27 cellular contexts compared by ENCODE assay signal in genomic region chr3:179082416-179082815, GRCh38. TPM values are rescaled to one million over a fixed set of nuclear protein-coding genes. Genes with fewer than 3 reads are reported as not detected.
DNase-seq lines count a peak whose midpoint lies in the region; ATAC-seq, FAIRE-seq and TF ChIP-seq lines count a peak whose summit lies in the region.
"Had no signal": no experiment of that assay in that cellular context is flagged by ENCODE, and none has a peak within 500 bp of the region (broad histone marks: within the 10 kb centered on the region; RNA-seq: fewer than 3 reads in every experiment).

No MANE protein-coding gene starts in this region.

- H3K27ac ChIP-seq in OCI-LY3 (ENCODE audit: low read length) (no peak overlapping the region), body of pancreas (no peak overlapping the region)
- H3K27ac ChIP-seq: epithelial cell of prostate, heart left ventricle, spleen, transverse colon had no signal

- H3K27me3 ChIP-seq in OCI-LY3 (ENCODE audit: low read depth, low read length): no peaks in the 10 kb centered on the region
- H3K27me3 ChIP-seq in body of pancreas: no peaks in the 10 kb centered on the region
- H3K27me3 ChIP-seq: heart left ventricle, spleen, transverse colon had no signal

- ATAC-seq in body of pancreas: no peak
- ATAC-seq: activated CD8-positive, alpha-beta T cell treated with anti-CD3 and anti-CD28 coated beads, Interleukin-2, amount 10 ng/mL, durations not matched to agents 7 days and 5 days; CD8-positive, alpha-beta T cell; HCT116; heart left ventricle had no signal

- peak; percentile 90 for FAIRE-seq in H54 (lab: Jason Lieb, UNC)
- FAIRE-seq: G401.6, TTC549 had no signal

- no peak overlapping the region for H3K4me3 ChIP-seq in OCI-LY3 (ENCODE audit: low read length)
- H3K4me3 ChIP-seq in fibroblast of mammary gland (ENCODE audit: control insufficient read depth, low read depth, low read length): no peak overlapping the region
- no peak overlapping the region for H3K4me3 ChIP-seq in body of pancreas
- H3K4me3 ChIP-seq: heart left ventricle, lung, spleen, transverse colon had no signal

- no peak for TF ChIP-seq POLR2A in H54 (IDR thresholded peaks at IDR 0.05; ENCODE audit: low read depth, low read length)
- TF ChIP-seq POLR2A in body of pancreas (IDR thresholded peaks at IDR 0.05): no peak

- H3K36me3 ChIP-seq in OCI-LY3 (replicated peaks; ENCODE audit: low read depth, low read length): no peaks in the 10 kb centered on the region
- no peaks in the 10 kb centered on the region for H3K36me3 ChIP-seq in body of pancreas (replicated peaks in 1 of 2; ENCODE audit: insufficient read depth in 1 of 2, low read depth in 2 of 2)
- H3K36me3 ChIP-seq: heart left ventricle, spleen, transverse colon had no signal

- no peak overlapping the region for H3K4me2 ChIP-seq in OCI-LY3 (ENCODE audit: low read length)

- H3K4me1 ChIP-seq in OCI-LY3 (ENCODE audit: low read length): peaks cover 16% of the 10 kb centered on the region
- H3K4me1 ChIP-seq in body of pancreas: no peaks in the 10 kb centered on the region
- H3K4me1 ChIP-seq: heart left ventricle, spleen, transverse colon had no signal

- peak overlapping the region; percentile 5; the same call in 1 of the 2 replicates for H2AFZ ChIP-seq in OCI-LY3 (ENCODE audit: low read depth, low read length)

- intact Hi-C loops in body of pancreas (cut with DNase I): no loop called here

- H3K9ac ChIP-seq in OCI-LY3 (ENCODE audit: low read length): no peak overlapping the region

- peak; percentile 36 for DNase-seq in A172 (ENCODE audit: low spot score)
- no peak for DNase-seq in H54 (ENCODE audit: insufficient read length, low spot score)
- peak; percentile 23 for DNase-seq in fibroblast of mammary gland (ENCODE audit: low read depth)
- DNase-seq in body of pancreas: no peak
- DNase-seq in DMS79 treated with DMSO at 0.1 percent for 48 hours (lab: John Stamatoyannopoulos, UW): no peak
- DNase-seq in NCI-H187 (lab: John Stamatoyannopoulos, UW): no peak
- DNase-seq in epidermal melanocyte (ENCODE audit: insufficient read length, low spot score): no peak
- DNase-seq: activated CD4-positive, CD25-positive, alpha-beta regulatory T cell treated with anti-CD3 and anti-CD28 coated beads, Interleukin-2, amount 50 U/mL, for 72 hours; activated CD8-positive, alpha-beta T cell treated with anti-CD3 and anti-CD28 coated beads, Interleukin-2, amount 10 ng/mL, durations not matched to agents 7 days and 5 days; activated effector memory CD4-positive, alpha-beta T cell treated with anti-CD3 and anti-CD28 coated beads, Interleukin-2, amount 50 U/mL, for 16 hours; activated naive CD8-positive, alpha-beta T cell treated with anti-CD3 and anti-CD28 coated beads for 36 hours; CD8-positive, alpha-beta T cell; heart left ventricle; NCI-H1048; NCI-H1694 treated with DMSO at 0.1 percent for 48 hours; NCI-H2227 treated with DMSO at 0.1 percent for 48 hours; NCI-H69; RPMI8226; spleen; stimulated activated CD4-positive, alpha-beta T cell treated with anti-CD3 and anti-CD28 coated beads, Interleukin-2, amount 100 ng/mL, for 48 hours; transverse colon had no signal

- 67 to 70% methylated on average over 3 of the region's 3 CpGs for WGBS in body of pancreas, 2 donors

- TF ChIP-seq CTCF in OCI-LY3 (IDR thresholded peaks at IDR 0.05; ENCODE audit: low read depth, low read length) (no peak), fibroblast of mammary gland (conservative IDR thresholded peaks at IDR 0.05; ENCODE audit: control insufficient read depth, insufficient read depth, low read depth, low read length) (no peak), body of pancreas (IDR thresholded peaks at IDR 0.05) (no peak)

- H3K79me2 ChIP-seq in OCI-LY3 (ENCODE audit: low read length): no peaks in the 10 kb centered on the region

- no peaks in the 10 kb centered on the region for H3K9me3 ChIP-seq in OCI-LY3 (ENCODE audit: insufficient read depth, low read length)
- H3K9me3 ChIP-seq in body of pancreas: no peaks in the 10 kb centered on the region
- H3K9me3 ChIP-seq: heart left ventricle, spleen, transverse colon had no signal

- H4K20me1 ChIP-seq in OCI-LY3 (ENCODE audit: insufficient read depth, low read length): no peaks in the 10 kb centered on the region

RNA-seq across cellular contexts. Expression of gene ZMAT3, which starts 10.8 kb away (rescaled TPM):
- total RNA-seq in A172 (2014; rRNA removed; shearing (Covaris generic)): 10.5 and 13.3 TPM in 2 replicates
- total RNA-seq in body of pancreas: 1 to 10 TPM; 6.6 to 9.3 TPM

Comparison
In these comparisons a context has a peak if more than half of its experiments do, and no peak if none do; other contexts are left out.
1. DNase-seq: peak in A172 (single experiment) and fibroblast of mammary gland (single experiment); none in H54 (single experiment), body of pancreas (0 of 4), DMS79 treated with DMSO at 0.1 percent for 48 hours (single experiment), NCI-H187 (0 of 2) and epidermal melanocyte (single experiment).